ENCODE assay signal across 1 cellular context in the genomic region with DNA sequence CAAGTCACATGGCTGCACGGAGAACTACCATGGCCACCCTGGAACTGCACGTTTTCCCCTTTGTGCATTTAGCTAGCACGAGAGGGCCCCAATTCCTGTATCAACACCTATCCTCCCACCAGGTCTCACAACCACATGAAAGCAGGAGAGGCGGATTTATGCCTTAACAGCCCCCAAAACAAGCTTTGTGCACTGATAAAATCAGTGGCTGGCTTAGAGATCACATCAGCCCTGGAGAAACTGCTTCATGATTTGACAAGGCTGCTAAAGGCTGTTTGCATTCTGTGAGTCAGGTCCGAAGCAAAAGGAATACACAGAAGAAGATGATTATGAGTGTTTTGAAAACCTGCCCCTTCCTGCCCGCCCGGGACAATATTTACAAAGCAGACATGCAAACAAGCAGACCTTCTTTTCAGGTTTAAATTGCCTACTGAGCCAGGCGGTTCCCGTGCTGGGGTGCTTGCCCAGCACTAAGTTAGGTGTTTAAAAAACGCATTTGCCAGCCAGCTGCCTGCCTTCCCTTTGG.
TF ChIP-seq lines count a peak whose summit lies in the region.

No MANE protein-coding gene starts in this region.

TF ChIP-seq in HepG2, 621 proteins besides CTCF, POLR2A, EP300 and RAD21 (continued from another document and continues in another):
- TF ChIP-seq ZBTB4 (CRISPR knock-in tag; IDR thresholded peaks at IDR 0.05; ENCODE audit: borderline replicate concordance): no peak
- TF ChIP-seq SETDB1 (CRISPR knock-in tag; IDR thresholded peaks at IDR 0.05; ENCODE audit: borderline replicate concordance): no peak
- peak; percentile 97 for TF ChIP-seq HDAC2 (CRISPR knock-in tag; IDR thresholded peaks at IDR 0.05)
- TF ChIP-seq TBP (CRISPR knock-in tag; IDR thresholded peaks at IDR 0.05): no peak
- TF ChIP-seq, protein P1, sequence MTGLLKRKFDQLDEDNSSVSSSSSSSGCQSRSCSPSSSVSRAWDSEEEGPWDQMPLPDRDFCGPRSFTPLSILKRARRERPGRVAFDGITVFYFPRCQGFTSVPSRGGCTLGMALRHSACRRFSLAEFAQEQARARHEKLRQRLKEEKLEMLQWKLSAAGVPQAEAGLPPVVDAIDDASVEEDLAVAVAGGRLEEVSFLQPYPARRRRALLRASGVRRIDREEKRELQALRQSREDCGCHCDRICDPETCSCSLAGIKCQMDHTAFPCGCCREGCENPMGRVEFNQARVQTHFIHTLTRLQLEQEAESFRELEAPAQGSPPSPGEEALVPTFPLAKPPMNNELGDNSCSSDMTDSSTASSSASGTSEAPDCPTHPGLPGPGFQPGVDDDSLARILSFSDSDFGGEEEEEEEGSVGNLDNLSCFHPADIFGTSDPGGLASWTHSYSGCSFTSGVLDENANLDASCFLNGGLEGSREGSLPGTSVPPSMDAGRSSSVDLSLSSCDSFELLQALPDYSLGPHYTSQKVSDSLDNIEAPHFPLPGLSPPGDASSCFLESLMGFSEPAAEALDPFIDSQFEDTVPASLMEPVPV (CRISPR knock-in tag; IDR thresholded peaks at IDR 0.05): no peak
- no peak for TF ChIP-seq ZNF619 (CRISPR knock-in tag; IDR thresholded peaks at IDR 0.05)
- TF ChIP-seq IKZF4 (CRISPR knock-in tag; IDR thresholded peaks at IDR 0.05; ENCODE audit: borderline replicate concordance, low read depth, not compliant biosample characterization): no peak
- TF ChIP-seq TRIM24 (CRISPR knock-in tag; IDR thresholded peaks at IDR 0.05): no peak
- TF ChIP-seq RXRA (CRISPR knock-in tag; IDR thresholded peaks at IDR 0.05): peak; percentile 59; the same call in 1 of the 2 replicates
- no peak for TF ChIP-seq KLF11 (CRISPR knock-in tag; IDR thresholded peaks at IDR 0.05)
- TF ChIP-seq, protein P2, sequence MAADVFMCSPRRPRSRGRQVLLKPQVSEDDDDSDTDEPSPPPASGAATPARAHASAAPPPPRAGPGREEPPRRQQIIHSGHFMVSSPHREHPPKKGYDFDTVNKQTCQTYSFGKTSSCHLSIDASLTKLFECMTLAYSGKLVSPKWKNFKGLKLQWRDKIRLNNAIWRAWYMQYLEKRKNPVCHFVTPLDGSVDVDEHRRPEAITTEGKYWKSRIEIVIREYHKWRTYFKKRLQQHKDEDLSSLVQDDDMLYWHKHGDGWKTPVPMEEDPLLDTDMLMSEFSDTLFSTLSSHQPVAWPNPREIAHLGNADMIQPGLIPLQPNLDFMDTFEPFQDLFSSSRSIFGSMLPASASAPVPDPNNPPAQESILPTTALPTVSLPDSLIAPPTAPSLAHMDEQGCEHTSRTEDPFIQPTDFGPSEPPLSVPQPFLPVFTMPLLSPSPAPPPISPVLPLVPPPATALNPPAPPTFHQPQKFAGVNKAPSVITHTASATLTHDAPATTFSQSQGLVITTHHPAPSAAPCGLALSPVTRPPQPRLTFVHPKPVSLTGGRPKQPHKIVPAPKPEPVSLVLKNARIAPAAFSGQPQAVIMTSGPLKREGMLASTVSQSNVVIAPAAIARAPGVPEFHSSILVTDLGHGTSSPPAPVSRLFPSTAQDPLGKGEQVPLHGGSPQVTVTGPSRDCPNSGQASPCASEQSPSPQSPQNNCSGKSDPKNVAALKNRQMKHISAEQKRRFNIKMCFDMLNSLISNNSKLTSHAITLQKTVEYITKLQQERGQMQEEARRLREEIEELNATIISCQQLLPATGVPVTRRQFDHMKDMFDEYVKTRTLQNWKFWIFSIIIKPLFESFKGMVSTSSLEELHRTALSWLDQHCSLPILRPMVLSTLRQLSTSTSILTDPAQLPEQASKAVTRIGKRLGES (CRISPR knock-in tag; IDR thresholded peaks at IDR 0.05; ENCODE audit: borderline replicate concordance): no peak
- TF ChIP-seq, protein P3, sequence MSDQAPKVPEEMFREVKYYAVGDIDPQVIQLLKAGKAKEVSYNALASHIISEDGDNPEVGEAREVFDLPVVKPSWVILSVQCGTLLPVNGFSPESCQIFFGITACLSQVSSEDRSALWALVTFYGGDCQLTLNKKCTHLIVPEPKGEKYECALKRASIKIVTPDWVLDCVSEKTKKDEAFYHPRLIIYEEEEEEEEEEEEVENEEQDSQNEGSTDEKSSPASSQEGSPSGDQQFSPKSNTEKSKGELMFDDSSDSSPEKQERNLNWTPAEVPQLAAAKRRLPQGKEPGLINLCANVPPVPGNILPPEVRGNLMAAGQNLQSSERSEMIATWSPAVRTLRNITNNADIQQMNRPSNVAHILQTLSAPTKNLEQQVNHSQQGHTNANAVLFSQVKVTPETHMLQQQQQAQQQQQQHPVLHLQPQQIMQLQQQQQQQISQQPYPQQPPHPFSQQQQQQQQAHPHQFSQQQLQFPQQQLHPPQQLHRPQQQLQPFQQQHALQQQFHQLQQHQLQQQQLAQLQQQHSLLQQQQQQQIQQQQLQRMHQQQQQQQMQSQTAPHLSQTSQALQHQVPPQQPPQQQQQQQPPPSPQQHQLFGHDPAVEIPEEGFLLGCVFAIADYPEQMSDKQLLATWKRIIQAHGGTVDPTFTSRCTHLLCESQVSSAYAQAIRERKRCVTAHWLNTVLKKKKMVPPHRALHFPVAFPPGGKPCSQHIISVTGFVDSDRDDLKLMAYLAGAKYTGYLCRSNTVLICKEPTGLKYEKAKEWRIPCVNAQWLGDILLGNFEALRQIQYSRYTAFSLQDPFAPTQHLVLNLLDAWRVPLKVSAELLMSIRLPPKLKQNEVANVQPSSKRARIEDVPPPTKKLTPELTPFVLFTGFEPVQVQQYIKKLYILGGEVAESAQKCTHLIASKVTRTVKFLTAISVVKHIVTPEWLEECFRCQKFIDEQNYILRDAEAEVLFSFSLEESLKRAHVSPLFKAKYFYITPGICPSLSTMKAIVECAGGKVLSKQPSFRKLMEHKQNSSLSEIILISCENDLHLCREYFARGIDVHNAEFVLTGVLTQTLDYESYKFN (CRISPR knock-in tag; conservative IDR thresholded peaks at IDR 0.05): peak; percentile 85
- TF ChIP-seq, protein P4, sequence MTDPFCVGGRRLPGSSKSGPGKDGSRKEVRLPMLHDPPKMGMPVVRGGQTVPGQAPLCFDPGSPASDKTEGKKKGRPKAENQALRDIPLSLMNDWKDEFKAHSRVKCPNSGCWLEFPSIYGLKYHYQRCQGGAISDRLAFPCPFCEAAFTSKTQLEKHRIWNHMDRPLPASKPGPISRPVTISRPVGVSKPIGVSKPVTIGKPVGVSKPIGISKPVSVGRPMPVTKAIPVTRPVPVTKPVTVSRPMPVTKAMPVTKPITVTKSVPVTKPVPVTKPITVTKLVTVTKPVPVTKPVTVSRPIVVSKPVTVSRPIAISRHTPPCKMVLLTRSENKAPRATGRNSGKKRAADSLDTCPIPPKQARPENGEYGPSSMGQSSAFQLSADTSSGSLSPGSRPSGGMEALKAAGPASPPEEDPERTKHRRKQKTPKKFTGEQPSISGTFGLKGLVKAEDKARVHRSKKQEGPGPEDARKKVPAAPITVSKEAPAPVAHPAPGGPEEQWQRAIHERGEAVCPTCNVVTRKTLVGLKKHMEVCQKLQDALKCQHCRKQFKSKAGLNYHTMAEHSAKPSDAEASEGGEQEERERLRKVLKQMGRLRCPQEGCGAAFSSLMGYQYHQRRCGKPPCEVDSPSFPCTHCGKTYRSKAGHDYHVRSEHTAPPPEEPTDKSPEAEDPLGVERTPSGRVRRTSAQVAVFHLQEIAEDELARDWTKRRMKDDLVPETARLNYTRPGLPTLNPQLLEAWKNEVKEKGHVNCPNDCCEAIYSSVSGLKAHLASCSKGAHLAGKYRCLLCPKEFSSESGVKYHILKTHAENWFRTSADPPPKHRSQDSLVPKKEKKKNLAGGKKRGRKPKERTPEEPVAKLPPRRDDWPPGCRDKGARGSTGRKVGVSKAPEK (CRISPR knock-in tag; IDR thresholded peaks at IDR 0.05; ENCODE audit: borderline replicate concordance): 0 out of 2 replicates have a peak, but pooled peaks have one; percentile 77
- TF ChIP-seq RFX3 (CRISPR knock-in tag; IDR thresholded peaks at IDR 0.05): no peak
- peak; percentile 73; the same call in 1 of the 2 replicates for TF ChIP-seq ZNF775 (CRISPR knock-in tag; IDR thresholded peaks at IDR 0.05; ENCODE audit: borderline replicate concordance)
- no peak for TF ChIP-seq ZBTB21 (CRISPR knock-in tag; IDR thresholded peaks at IDR 0.05)
- no peak for TF ChIP-seq ZNF660 (CRISPR knock-in tag; IDR thresholded peaks at IDR 0.05; ENCODE audit: borderline replicate concordance, low read depth)
- TF ChIP-seq HMG20B (CRISPR knock-in tag; conservative IDR thresholded peaks at IDR 0.05): peak; percentile 96
- no peak for TF ChIP-seq BCLAF1 (IDR thresholded peaks at IDR 0.05)
- peak; percentile 61; the same call in 1 of the 2 replicates for TF ChIP-seq SALL2 (CRISPR knock-in tag; IDR thresholded peaks at IDR 0.05)
- no peak for TF ChIP-seq KLF9 (CRISPR knock-in tag; IDR thresholded peaks at IDR 0.05; ENCODE audit: low read depth)
- TF ChIP-seq ZFP62 (CRISPR knock-in tag; IDR thresholded peaks at IDR 0.05): no peak
- TF ChIP-seq RARA (CRISPR knock-in tag; IDR thresholded peaks at IDR 0.05): peak; percentile 73
- TF ChIP-seq CEBPZ (IDR thresholded peaks at IDR 0.05; ENCODE audit: low read length): no peak
- peak; percentile 91 for TF ChIP-seq FOXA3 (CRISPR knock-in tag; IDR thresholded peaks at IDR 0.05)
- TF ChIP-seq SATB2 (CRISPR knock-in tag; IDR thresholded peaks at IDR 0.05): no peak
- TF ChIP-seq NR2F2 (IDR thresholded peaks at IDR 0.05; ENCODE audit: borderline replicate concordance, low read depth): peak; percentile 69; the same call in 1 of the 2 replicates
- TF ChIP-seq CREM (IDR thresholded peaks at IDR 0.05): peak; percentile 88
- no peak for TF ChIP-seq CREM (CRISPR knock-in tag; IDR thresholded peaks at IDR 0.05)
